ENCODE assay signal across 11 cellular contexts in the genomic region with DNA sequence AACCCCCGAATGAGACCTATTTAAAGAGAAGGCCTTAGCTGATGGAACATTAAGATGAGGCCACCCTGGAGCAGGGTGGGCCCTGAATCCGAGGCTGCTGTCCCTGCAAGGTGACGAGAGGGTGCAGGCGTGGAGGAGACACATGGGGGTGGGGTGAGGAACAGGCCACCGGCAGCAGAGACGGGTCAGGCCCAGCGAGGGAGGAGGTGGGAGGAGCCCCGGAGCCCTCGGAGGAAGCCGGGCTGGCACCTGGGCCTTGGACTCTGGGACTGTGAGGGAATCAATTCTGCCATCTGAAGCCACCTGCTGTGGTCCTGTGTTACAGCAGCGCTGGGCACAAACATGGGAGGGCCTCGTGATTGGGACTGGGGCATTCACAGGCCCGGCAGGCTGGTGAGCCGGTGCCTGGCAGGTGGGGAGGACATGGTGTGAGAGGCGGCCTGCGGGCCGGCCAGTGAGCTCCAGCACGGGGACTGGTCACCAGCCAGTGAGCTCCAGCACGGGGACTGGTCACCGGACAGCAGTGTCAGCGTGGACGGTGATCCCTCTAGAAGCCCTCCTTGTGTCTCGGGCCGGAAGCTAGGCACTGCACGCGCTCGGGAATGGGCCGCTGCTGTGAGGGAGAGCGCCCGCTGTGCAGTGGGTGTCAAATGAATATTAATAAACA. TPM values are rescaled to one million over a fixed set of nuclear protein-coding genes. Genes with fewer than 3 reads are reported as not detected.
DNase-seq lines count a peak whose midpoint lies in the region; ATAC-seq, FAIRE-seq and TF ChIP-seq lines count a peak whose summit lies in the region.
"Had no signal": no experiment of that assay in that cellular context is flagged by ENCODE, and none has a peak within 500 bp of the region (broad histone marks: within the 10 kb centered on the region; RNA-seq: fewer than 3 reads in every experiment).

No MANE protein-coding gene starts in this region.

- no peak for TF ChIP-seq CTCF in A549 (IDR thresholded peaks at IDR 0.05)
- no peak for TF ChIP-seq CTCF in CD4-positive, alpha-beta T cell (IDR thresholded peaks at IDR 0.05)
- TF ChIP-seq CTCF in WTC11 (IDR thresholded peaks at IDR 0.05), result no peak

- POLR2A ChIA-PET in A549 (lab: Yijun Ruan, JAX), result no interaction called here
- POLR2A ChIA-PET in CD4-positive, alpha-beta T cell (lab: Charles Lee), result interaction anchor here (1.0 kb wide), 1 partner anchor 12 kb away, joined by 3 read pairs; no protein-coding TSS in a partner anchor
- POLR2A ChIA-PET in WTC11 (lab: Charles Lee), result no interaction called here

- CTCF ChIA-PET in A549 (lab: Yijun Ruan, JAX), result interaction anchor here (1.0 to 2.4 kb wide), 3 partner anchors 14 to 19 kb away, joined by 5 to 6 read pairs (median 5); no protein-coding TSS in a partner anchor
- CTCF ChIA-PET in CD4-positive, alpha-beta T cell (lab: Charles Lee), result no interaction called here
- CTCF ChIA-PET in WTC11 (lab: Charles Lee), result interaction anchor here (0.7 to 1.7 kb wide), 3 partner anchors 19 to 37 kb away, joined by 3 to 4 read pairs (median 3); no protein-coding TSS in a partner anchor

- H3K36me3 ChIP-seq in MG63, result no peaks in the 10 kb centered on the region

- 96% methylated on average over 24 of the region's 30 CpGs for WGBS in A549 (ENCODE audit: missing lambda C conversion rate)

- ATAC-seq in A549 (no peak), WTC11 (no peak), memory B cell (ENCODE audit: low read depth) (no peak)
- no peak for ATAC-seq in CD4-positive, alpha-beta T cell (ENCODE audit: poor library complexity)
- ATAC-seq: activated naive CD4-positive, alpha-beta T cell treated with anti-CD3 and anti-CD28 coated beads, Interleukin-2, amount 50 U/mL, for 72 hours had no signal

- H3K4me3 ChIP-seq in A549 (no peak overlapping the region; the same call in 2 of the 3 replicates), MG63 (no peak overlapping the region)

- DNase-seq in A549 (ENCODE audit: low read depth in 1 of 2, low spot score in 1 of 2) (no peak), WTC11 (ENCODE audit: low spot score) (no peak), memory B cell (ENCODE audit: low spot score in 2 of 2) (no peak), GM19240 (ENCODE audit: insufficient read length, low spot score) (no peak), NCI-H187 (lab: John Stamatoyannopoulos, UW) (no peak), MG63 (no peak)
- no peak for DNase-seq in CD4-positive, alpha-beta T cell
- DNase-seq: NCI-H1694 treated with DMSO at 0.1 percent for 48 hours, NCI-H774 had no signal

- H3K27me3 ChIP-seq in CD4-positive, alpha-beta T cell (ENCODE audit: control insufficient read depth, insufficient read depth, low read length), result no peaks in the 10 kb centered on the region
- H3K27me3 ChIP-seq in MG63, result peaks cover 33% of the 10 kb centered on the region

- H3K4me1 Mint-ChIP-seq in CD4-positive, alpha-beta T cell (ENCODE audit: low read depth), result peaks cover 34% of the 10 kb centered on the region
- H3K4me1 Mint-ChIP-seq in WTC11, result peaks cover 5% of the 10 kb centered on the region
- H3K4me1 Mint-ChIP-seq in memory B cell, result peaks cover 10% of the 10 kb centered on the region

- H3K27ac Mint-ChIP-seq in CD4-positive, alpha-beta T cell, result peak overlapping the region; percentile 44
- H3K27ac Mint-ChIP-seq in WTC11 (no peak overlapping the region), memory B cell (no peak overlapping the region)
- H3K27ac Mint-ChIP-seq: activated naive CD4-positive, alpha-beta T cell treated with anti-CD3 and anti-CD28 coated beads, Interleukin-2, amount 50 U/mL, for 72 hours had no signal

- no peak overlapping the region for H3K27ac ChIP-seq in A549
- H3K27ac ChIP-seq in CD4-positive, alpha-beta T cell (ENCODE audit: low read depth, low read length), result no peak overlapping the region
- H3K27ac ChIP-seq: epithelial cell of prostate had no signal

- peak overlapping the region; percentile 93; the same call in 2 of the 3 replicates for H3K4me2 ChIP-seq in A549

- TF ChIP-seq EP300 in A549 (IDR thresholded peaks at IDR 0.05), result no peak

- peaks cover 4% of the 10 kb centered on the region for H3K9me3 Mint-ChIP-seq in CD4-positive, alpha-beta T cell
- H3K9me3 Mint-ChIP-seq in WTC11 (peaks cover 14% of the 10 kb centered on the region), memory B cell (peaks cover 4% of the 10 kb centered on the region)

- no peak for TF ChIP-seq POLR2A in A549 (IDR thresholded peaks at IDR 0.05; ENCODE audit: low read length)

- H3K9me3 ChIP-seq in A549 (peaks cover 22% of the 10 kb centered on the region), MG63 (peaks cover 17% of the 10 kb centered on the region)
- H3K9me3 ChIP-seq in CD4-positive, alpha-beta T cell (ENCODE audit: control insufficient read depth, low read length), result peaks cover 10% of the 10 kb centered on the region

- no peaks in the 10 kb centered on the region for H3K27me3 Mint-ChIP-seq in CD4-positive, alpha-beta T cell
- peaks cover 64% of the 10 kb centered on the region for H3K27me3 Mint-ChIP-seq in WTC11 (ENCODE audit: low read depth)
- H3K27me3 Mint-ChIP-seq in memory B cell, result peaks cover 5% of the 10 kb centered on the region

- no peak for TF ChIP-seq RAD21 in A549 (conservative IDR thresholded peaks at IDR 0.05 in 1 of 2, IDR thresholded peaks at IDR 0.05 in 1 of 2)

- peak overlapping the region; percentile 69 for H3K4me3 Mint-ChIP-seq in CD4-positive, alpha-beta T cell
- H3K4me3 Mint-ChIP-seq in WTC11 (peak overlapping the region; percentile 12; the same call in 1 of the 2 replicates), memory B cell (peak overlapping the region; percentile 29)

- intact Hi-C loops in CD4-positive, alpha-beta T cell (cut with DNase I, micrococcal nuclease), result no loop called here

- H3K36me3 Mint-ChIP-seq in CD4-positive, alpha-beta T cell (ENCODE audit: low read depth), result peaks cover 17% of the 10 kb centered on the region
- H3K36me3 Mint-ChIP-seq in WTC11, result peaks cover 10% of the 10 kb centered on the region
- H3K36me3 Mint-ChIP-seq in memory B cell, result peaks cover 2% of the 10 kb centered on the region

- FAIRE-seq in A549 (lab: Jason Lieb, UNC), result no peak

- peaks cover 13% of the 10 kb centered on the region; the same call in 2 of the 3 replicates for H3K4me1 ChIP-seq in A549

TF ChIP-seq in A549, 52 proteins besides CTCF, POLR2A, EP300 and RAD21:
- TF ChIP-seq ESRRA (IDR thresholded peaks at IDR 0.05; ENCODE audit: borderline replicate concordance, low read length), result no peak
- no peak for TF ChIP-seq MAX (IDR thresholded peaks at IDR 0.05)
- TF ChIP-seq CEBPB (IDR thresholded peaks at IDR 0.05), result no peak
- TF ChIP-seq RNF2 (IDR thresholded peaks at IDR 0.05; ENCODE audit: borderline replicate concordance, low read depth), result no peak
- TF ChIP-seq NFE2L2 (conservative IDR thresholded peaks at IDR 0.05; ENCODE audit: low read length), result no peak
- TF ChIP-seq EHMT2 (IDR thresholded peaks at IDR 0.05; ENCODE audit: low read depth), result no peak
- no peak for TF ChIP-seq ZSCAN20 (CRISPR knock-in tag; IDR thresholded peaks at IDR 0.05)
- no peak for TF ChIP-seq RFX5 (IDR thresholded peaks at IDR 0.05)
- TF ChIP-seq HOXA7 (CRISPR knock-in tag; IDR thresholded peaks at IDR 0.05), result no peak
- no peak for TF ChIP-seq CHD2 (IDR thresholded peaks at IDR 0.05; ENCODE audit: low read length, partially characterized antibody)
- TF ChIP-seq FOXS1 (CRISPR knock-in tag; IDR thresholded peaks at IDR 0.05), result no peak

TF ChIP-seq in WTC11, 78 proteins besides CTCF, POLR2A, EP300 and RAD21 (continues in another document):
- TF ChIP-seq, protein P1, sequence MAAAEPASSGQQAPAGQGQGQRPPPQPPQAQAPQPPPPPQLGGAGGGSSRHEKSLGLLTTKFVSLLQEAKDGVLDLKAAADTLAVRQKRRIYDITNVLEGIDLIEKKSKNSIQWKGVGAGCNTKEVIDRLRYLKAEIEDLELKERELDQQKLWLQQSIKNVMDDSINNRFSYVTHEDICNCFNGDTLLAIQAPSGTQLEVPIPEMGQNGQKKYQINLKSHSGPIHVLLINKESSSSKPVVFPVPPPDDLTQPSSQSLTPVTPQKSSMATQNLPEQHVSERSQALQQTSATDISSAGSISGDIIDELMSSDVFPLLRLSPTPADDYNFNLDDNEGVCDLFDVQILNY (CRISPR knock-in tag; IDR thresholded peaks at IDR 0.05), result no peak
- TF ChIP-seq ZSCAN18 (CRISPR knock-in tag; IDR thresholded peaks at IDR 0.05), result no peak

RNA-seq across cellular contexts. Expression of gene NOC4L, which starts 46.7 kb away (rescaled TPM):
- 10.8 and 12.1 TPM in 2 replicates for polyA plus RNA-seq in A549 (2011; rRNA removed)
- 35.8 and 44.8 TPM in 2 replicates for polyA plus RNA-seq in A549 (2012; cell fraction: cytosol; rRNA removed)
- polyA plus RNA-seq in A549 (2012; cell fraction: nucleus; rRNA removed), result 74.7 and 86.7 TPM in 2 replicates
- 32.8 to 36.6 TPM (median 34.1 TPM) in 3 replicates for polyA plus RNA-seq in A549 (2017; fragmentation: RNase III; extraction: RNeasy Plus Mini Kit Qiagen cat#74134 plus additional on column Dnase treatment)
- polyA minus RNA-seq in A549 (2011; rRNA and poly(A)+ RNA removed), result 8.4 and 17.4 TPM in 2 replicates
- total RNA-seq in CD4-positive, alpha-beta T cell, result 10 to 100 TPM; 21.8 to 22.3 TPM
- 38.0 to 41.4 TPM (median 39.6 TPM) in 3 replicates for total RNA-seq in WTC11 (2021)
- 23.1 and 40.1 TPM in 2 replicates for total RNA-seq in MG63 (2014; rRNA removed; shearing (Covaris generic); ENCODE audit: low replicate concordance)

RNA-seq across cellular contexts. Expression of gene DDX51, which starts 46.8 kb away (rescaled TPM):
- polyA plus RNA-seq in A549 (2011; rRNA removed) (10.2 and 11.4 TPM in 2 replicates), A549 (2017; fragmentation: RNase III; extraction: RNeasy Plus Mini Kit Qiagen cat#74134 plus additional on column Dnase treatment) (21.8 to 23.7 TPM (median 22.6 TPM) in 3 replicates)
- 37.4 and 40.5 TPM in 2 replicates for polyA plus RNA-seq in A549 (2012; cell fraction: cytosol; rRNA removed)
- polyA plus RNA-seq in A549 (2012; cell fraction: nucleus; rRNA removed), result 76.9 and 86.0 TPM in 2 replicates
- polyA minus RNA-seq in A549 (2011; rRNA and poly(A)+ RNA removed), result 11.4 and 16.5 TPM in 2 replicates
- 10 to 100 TPM; 58.0 to 59.3 TPM for total RNA-seq in CD4-positive, alpha-beta T cell
- 32.7 to 34.2 TPM (median 33.3 TPM) in 3 replicates for total RNA-seq in WTC11 (2021)
- 10.8 and 17.3 TPM in 2 replicates for total RNA-seq in MG63 (2014; rRNA removed; shearing (Covaris generic); ENCODE audit: low replicate concordance)

Comparison
In these comparisons a context has a peak if more than half of its experiments do, and no peak if none do; other contexts are left out.
1. H3K4me3 Mint-ChIP-seq: peak in every context shown above with its lines; median percentile 69 in CD4-positive, alpha-beta T cell; 29 in memory B cell; 12 in WTC11.